ENCODE assay signal across 8 cellular contexts in genomic region chr1:184974837-184975115, GRCh38. TPM values are rescaled to one million over a fixed set of nuclear protein-coding genes. Genes with fewer than 3 reads are reported as not detected.
DNase-seq lines count a peak whose midpoint lies in the region; ATAC-seq and TF ChIP-seq lines count a peak whose summit lies in the region.

No MANE protein-coding gene starts in this region.

- peaks cover 33% of the 10 kb centered on the region for H3K27me3 ChIP-seq in hepatocyte
- peaks cover 0 to 20% (median 3%) of the 10 kb centered on the region in 7 donors for H3K27me3 ChIP-seq in spleen (replicated peaks in 1 of 7)

- CTCF ChIA-PET in activated B cell treated with CpG ODN at 0.5 μM for 24 hours (lab: Charles Lee), result interaction anchor here (1.6 to 2.3 kb wide), 2 partner anchors 169 to 1400 kb away, joined by 3 to 21 read pairs; partner anchors contain the start of gene TPR

- no peak overlapping the region for H3K27ac ChIP-seq in hepatocyte
- H3K27ac ChIP-seq in spleen, result peak overlapping the region in 6 of 8 donors; percentile 80 to 96 (median 88)

- H3K4me1 ChIP-seq in hepatocyte (ENCODE audit: insufficient read depth), result peaks cover 5% of the 10 kb centered on the region
- H3K4me1 ChIP-seq in spleen, result peaks cover 3 to 55% (median 17%) of the 10 kb centered on the region in 6 donors

- POLR2A ChIA-PET in activated B cell treated with CpG ODN at 0.5 μM for 24 hours (lab: Charles Lee), result interaction anchor here (1.1 to 3.0 kb wide), 8 partner anchors 9 to 1400 kb away, joined by 3 to 12 read pairs (median 5); partner anchors contain the start of genes EDEM3, ODR4, RNF2 and SWT1

- H3K27me3 Mint-ChIP-seq in activated B cell treated with CpG ODN at 0.5 μM for 24 hours, result peaks cover 2% of the 10 kb centered on the region

- no peaks in the 10 kb centered on the region for H3K9me3 Mint-ChIP-seq in activated B cell treated with CpG ODN at 0.5 μM for 24 hours

- H3K36me3 ChIP-seq in hepatocyte (replicated peaks; ENCODE audit: insufficient read depth, low read depth) (no peaks in the 10 kb centered on the region), spleen (no peaks in the 10 kb centered on the region)

- H3K4me2 ChIP-seq in hepatocyte, result peak overlapping the region; percentile 94

- no peaks in the 10 kb centered on the region for H4K20me1 ChIP-seq in hepatocyte (ENCODE audit: insufficient read depth, poor library complexity, severe bottlenecking)

- peak overlapping the region; percentile 84 for H3K4me3 Mint-ChIP-seq in activated B cell treated with CpG ODN at 0.5 μM for 24 hours

- peak; percentile 9 for DNase-seq in NCI-H748 (lab: John Stamatoyannopoulos, UW; ENCODE audit: unreplicated experiment)
- DNase-seq in NCI-H748 treated with DMSO at 0.1 percent for 48 hours (lab: John Stamatoyannopoulos, UW), result no peak
- no peak for DNase-seq in activated B cell treated with CpG ODN at 0.5 μM for 24 hours
- no peak for DNase-seq in hepatocyte (ENCODE audit: low spot score)
- no peak for DNase-seq in spleen
- DNase-seq in CD1c-positive myeloid dendritic cell (ENCODE audit: extremely low spot score), result no peak

- no peak overlapping the region for H3K4me3 ChIP-seq in hepatocyte
- peak overlapping the region in 6 of 8 donors; percentile 60 to 87 (median 72) for H3K4me3 ChIP-seq in spleen

- ATAC-seq in activated B cell treated with CpG ODN at 0.5 μM for 24 hours (ENCODE audit: low read depth) (no peak), GM18868 (IDR thresholded peaks at IDR 0.05; ENCODE audit: unreplicated experiment) (no peak), GM19397 (IDR thresholded peaks at IDR 0.05; ENCODE audit: unreplicated experiment) (no peak)

- WGBS in hepatocyte (ENCODE audit: low lambda C conversion rate, missing lambda C conversion rate), result 59% methylated on average over 4 of the region's 4 CpGs
- WGBS in spleen, 5 donors, result 70 to 83% (median 71%) methylated on average over 4 of the region's 4 CpGs

- intact Hi-C loops in activated B cell treated with CpG ODN at 0.5 μM for 24 hours (cut with micrococcal nuclease), result loop anchor here (1.0 to 5.0 kb wide), 4 partner anchors 8 to 220 kb away; partner anchors contain the start of genes EDEM3, SWT1 and TRMT1L
- intact Hi-C loops in spleen (cut with DNase I; ENCODE audit: low total_unique reads), result no loop called here

- peak overlapping the region; percentile 72 for H3K27ac Mint-ChIP-seq in activated B cell treated with CpG ODN at 0.5 μM for 24 hours

- peaks cover 3% of the 10 kb centered on the region for H3K36me3 Mint-ChIP-seq in activated B cell treated with CpG ODN at 0.5 μM for 24 hours (ENCODE audit: low read depth)

- TF ChIP-seq CTCF in activated B cell treated with CpG ODN at 0.5 μM for 24 hours (IDR thresholded peaks at IDR 0.05) (no peak), hepatocyte (IDR thresholded peaks at IDR 0.05; ENCODE audit: poor library complexity) (no peak), spleen (IDR thresholded peaks at IDR 0.05 in 8 of 11, conservative IDR thresholded peaks at IDR 0.05 in 3 of 11) (no peak)

- H3K4me1 Mint-ChIP-seq in activated B cell treated with CpG ODN at 0.5 μM for 24 hours, result peaks cover 51% of the 10 kb centered on the region

- H3K9me3 ChIP-seq in hepatocyte (ENCODE audit: low read depth), result no peaks in the 10 kb centered on the region
- no peaks in the 10 kb centered on the region for H3K9me3 ChIP-seq in spleen

- H2AFZ ChIP-seq in hepatocyte, result peak overlapping the region; percentile 50

- no peaks in the 10 kb centered on the region for H3K9me2 ChIP-seq in hepatocyte (replicated peaks; ENCODE audit: insufficient read depth)

- H3K79me2 ChIP-seq in hepatocyte, result no peaks in the 10 kb centered on the region

- TF ChIP-seq POLR2A in spleen (IDR thresholded peaks at IDR 0.05), result no peak

RNA-seq across cellular contexts. Expression of gene NIBAN1, which starts 0.5 kb away (rescaled TPM):
- total RNA-seq in activated B cell treated with CpG ODN at 0.5 μM for 24 hours (23.0 and 25.4 TPM in 2 replicates), hepatocyte (11.1 and 11.5 TPM in 2 replicates), spleen (100 to 1,000 TPM in 1 of 7 donors, 10 to 100 TPM in 6; 31.2 to 116 (median 46.3) TPM)
- polyA plus RNA-seq in hepatocyte (6.9 and 8.9 TPM in 2 replicates), spleen (1 to 10 TPM; 2.3 to 7.8 (median 2.5) TPM)
